20 cellular contexts compared by ENCODE assay signal in genomic region chr4:96099031-96099430, GRCh38.
"Had no signal": no experiment of that assay in that cellular context is flagged by ENCODE, and none has a peak within 500 bp of the region (broad histone marks: within the 10 kb centered on the region; RNA-seq: fewer than 3 reads in every experiment).

No MANE protein-coding gene starts in this region.

- H3K4me1 ChIP-seq: SJCRH30 had no signal

- H3K4me3 ChIP-seq: SJCRH30 had no signal

- H3K27me3 ChIP-seq: SJCRH30 had no signal

- H3K27ac ChIP-seq: HL-60, SJCRH30 had no signal

- ATAC-seq: SK-N-SH treated with all-trans-retinoic acid at 6 μM for 48 hours had no signal

- H3K9me3 ChIP-seq: SJCRH30 had no signal

- FAIRE-seq: RCC 7860 had no signal

- DNase-seq: KBM-7, MV-4-11, NCI-H1048, NCI-H1105, NCI-H1417 treated with DMSO at 0.1 percent for 48 hours, NCI-H146, NCI-H1694 treated with DMSO at 0.1 percent for 48 hours, NCI-H1930, NCI-H2081, NCI-H2107, NCI-H2227 treated with DMSO at 0.1 percent for 48 hours, NCI-H524, NCI-H69, NCI-H774, RPMI8226, SHP77 treated with DMSO at 0.1 percent for 48 hours, SJCRH30 had no signal

- H3K36me3 ChIP-seq: SJCRH30 had no signal
